In the genomic region with DNA sequence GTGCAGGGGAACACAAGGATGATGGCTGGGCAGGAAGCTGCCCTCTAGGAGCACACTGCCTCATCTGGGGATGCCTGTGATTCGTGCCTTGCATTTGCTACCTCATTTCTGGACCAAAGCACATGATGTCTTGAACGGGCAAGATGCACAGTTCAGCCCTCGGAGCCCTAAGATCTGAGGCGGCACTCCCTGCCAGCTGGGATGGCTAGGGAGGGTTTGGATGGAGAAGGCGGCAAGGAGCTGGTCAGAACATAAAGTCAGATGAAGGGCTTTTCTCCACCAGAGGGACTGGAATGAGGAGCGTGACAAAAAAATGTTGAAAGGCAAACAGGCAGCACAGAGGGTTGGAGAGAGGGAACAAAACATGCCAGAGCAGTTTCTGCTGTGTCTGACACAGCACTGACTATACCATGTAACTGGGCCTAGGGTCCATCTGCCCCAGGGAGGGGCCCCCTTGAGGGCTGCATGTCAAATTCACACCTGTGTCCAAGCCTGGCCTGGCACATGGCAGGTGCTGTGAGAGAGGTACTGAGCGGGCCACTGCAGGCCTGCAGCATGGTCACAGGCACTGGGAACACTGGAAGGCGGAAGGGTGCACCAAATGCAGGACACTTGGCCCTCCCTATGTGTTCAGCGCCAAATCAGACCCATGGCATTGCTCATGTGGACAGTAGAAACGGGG, we compare ENCODE assay signal across 11 cellular contexts. TPM values are rescaled to one million over a fixed set of nuclear protein-coding genes. Genes with fewer than 3 reads are reported as not detected.
A peak's percentile ranks its signal among the peaks of the same experiment; 100 is the strongest.
DNase-seq lines count a peak whose midpoint lies in the region; ATAC-seq and TF ChIP-seq lines count a peak whose summit lies in the region.
"Had no signal": no experiment of that assay in that cellular context is flagged by ENCODE, and none has a peak within 500 bp of the region (broad histone marks: within the 10 kb centered on the region; RNA-seq: fewer than 3 reads in every experiment).

No MANE protein-coding gene starts in this region.

- in situ Hi-C loops in mammary epithelial cell (cut with MboI; ENCODE audit: low sequenced_read_pairs in 2 of 2) = no loop called here

- H4K20me1 ChIP-seq in mammary epithelial cell (ENCODE audit: insufficient read depth, low read length) = no peaks in the 10 kb centered on the region

- H3K4me3 ChIP-seq in mammary epithelial cell (replicated peaks in 1 of 3; ENCODE audit: insufficient read depth in 1 of 3, low read depth in 2 of 3, low read length in 3 of 3) (no peak overlapping the region), upper lobe of left lung (no peak overlapping the region)

- no peaks in the 10 kb centered on the region for H3K79me2 ChIP-seq in mammary epithelial cell (ENCODE audit: insufficient read depth, low read length)

- peaks cover 35% of the 10 kb centered on the region for H3K4me1 Mint-ChIP-seq in MCF 10A (ENCODE audit: insufficient read depth, unreplicated experiment)
- peaks cover 48% of the 10 kb centered on the region for H3K4me1 Mint-ChIP-seq in brain
- H3K4me1 Mint-ChIP-seq in naive B cell = peaks cover 3 to 22% (median 15%) of the 10 kb centered on the region in 3 donors

- no peak overlapping the region for H3K4me3 Mint-ChIP-seq in MCF 10A (ENCODE audit: unreplicated experiment)
- H3K4me3 Mint-ChIP-seq in brain = no peak overlapping the region
- H3K4me3 Mint-ChIP-seq in naive B cell = no peak overlapping the region

- TF ChIP-seq EP300 in upper lobe of left lung (IDR thresholded peaks at IDR 0.05) = no peak

- no peak overlapping the region for H2AFZ ChIP-seq in mammary epithelial cell (ENCODE audit: low read depth, low read length)

- dilution Hi-C loops in mammary epithelial cell (cut with HindIII; ENCODE audit: low sequenced_read_pairs) = no loop called here

- TF ChIP-seq POLR2A in upper lobe of left lung (IDR thresholded peaks at IDR 0.05) = no peak

- H3K9me3 Mint-ChIP-seq in MCF 10A (ENCODE audit: unreplicated experiment) = no peaks in the 10 kb centered on the region
- H3K9me3 Mint-ChIP-seq in brain = no peaks in the 10 kb centered on the region
- H3K9me3 Mint-ChIP-seq in naive B cell = no peaks in the 10 kb centered on the region

- POLR2A ChIA-PET in MCF 10A (lab: Yijun Ruan, JAX) = interaction anchor here (1.0 to 11.5 kb wide), 5 partner anchors 9 to 30 kb away, joined by 3 to 294 read pairs (median 42); partner anchors contain the start of genes CHCHD4, LSM3, TMEM43 and XPC

- no peak overlapping the region for H3K4me2 ChIP-seq in mammary epithelial cell (ENCODE audit: insufficient read depth, low read depth, low read length)

- no peak for DNase-seq in MCF 10A (ENCODE audit: unreplicated experiment)
- DNase-seq in mammary epithelial cell = no peak
- no peak for DNase-seq in naive B cell
- no peak for DNase-seq in upper lobe of left lung
- DNase-seq in EL = no peak
- no peak for DNase-seq in NCI-H2081 treated with DMSO at 0.1 percent for 48 hours (lab: John Stamatoyannopoulos, UW)
- DNase-seq: amniotic stem cell, BE2C, OCI-M1 had no signal

- H3K9ac ChIP-seq in mammary epithelial cell (ENCODE audit: insufficient read depth, low read length) = no peak overlapping the region

- H3K27me3 ChIP-seq in mammary epithelial cell (ENCODE audit: insufficient read depth, low read length) (no peaks in the 10 kb centered on the region), upper lobe of left lung (no peaks in the 10 kb centered on the region)
- H3K27me3 ChIP-seq: BE2C had no signal

- peak overlapping the region; percentile 99 for H3K27ac Mint-ChIP-seq in MCF 10A (ENCODE audit: low read depth, unreplicated experiment)
- peak overlapping the region in 4 of 5 experiments; percentile 15 to 99 (median 82) for H3K27ac Mint-ChIP-seq in brain
- H3K27ac Mint-ChIP-seq in naive B cell = peak overlapping the region; percentile 69 to 98 (median 94)

- no peaks in the 10 kb centered on the region for H3K9me3 ChIP-seq in mammary epithelial cell (replicated peaks; ENCODE audit: insufficient read depth, low read length)
- H3K9me3 ChIP-seq in upper lobe of left lung = no peaks in the 10 kb centered on the region
- H3K9me3 ChIP-seq: BE2C had no signal

- TF ChIP-seq CTCF in MCF 10A (IDR thresholded peaks at IDR 0.05; ENCODE audit: unreplicated experiment) = no peak
- no peak for TF ChIP-seq CTCF in mammary epithelial cell (conservative IDR thresholded peaks at IDR 0.05 in 1 of 2, IDR thresholded peaks at IDR 0.05 in 1 of 2; ENCODE audit: extremely low read depth in 1 of 2, insufficient read depth in 1 of 2, low read depth in 1 of 2, low read length in 2 of 2)
- TF ChIP-seq CTCF in brain (conservative IDR thresholded peaks at IDR 0.05) = no peak
- TF ChIP-seq CTCF in upper lobe of left lung (IDR thresholded peaks at IDR 0.05) = peak in 1 of 6 experiments; percentile 8

- no peak overlapping the region for H3K27ac ChIP-seq in mammary epithelial cell (ENCODE audit: insufficient read depth, low read depth, low read length)
- H3K27ac ChIP-seq in upper lobe of left lung = peak overlapping the region; percentile 86 to 93 (median 88)

- BruUV-seq in MCF 10A (replicated peaks; lab: Mats Ljungman, UMichigan) (no TSS peak), mammary epithelial cell (replicated peaks; lab: Mats Ljungman, UMichigan) (no TSS peak)

- WGBS in mammary epithelial cell (ENCODE audit: low coverage, missing lambda C conversion rate) = 95% methylated on average over 8 of the region's 10 CpGs
- 92 to 93% methylated on average over 9 to 10 of the region's 10 CpGs for WGBS in upper lobe of left lung, 2 donors

- intact Hi-C loops in MCF 10A (cut with micrococcal nuclease) = no loop called here
- intact Hi-C loops in mammary epithelial cell (cut with micrococcal nuclease) = no loop called here

- ATAC-seq in naive B cell (ENCODE audit: low read depth in 2 of 2) = no peak
- ATAC-seq in upper lobe of left lung (ENCODE audit: low FRiP score in 2 of 2) = no peak
- ATAC-seq in GM18498 (IDR thresholded peaks at IDR 0.05; ENCODE audit: unreplicated experiment) = no peak

- peaks cover 46% of the 10 kb centered on the region for H3K4me1 ChIP-seq in mammary epithelial cell (ENCODE audit: insufficient read depth, low read length)
- peaks cover 32 to 54% (median 40%) of the 10 kb centered on the region in 4 donors for H3K4me1 ChIP-seq in upper lobe of left lung
- H3K4me1 ChIP-seq: BE2C had no signal

- H3K36me3 ChIP-seq in mammary epithelial cell (ENCODE audit: insufficient read depth, low read length) (peaks cover 13% of the 10 kb centered on the region), upper lobe of left lung (peaks cover 0 to 69% (median 40%) of the 10 kb centered on the region in 4 donors)
- H3K36me3 ChIP-seq: BE2C had no signal

- CTCF ChIA-PET in MCF 10A (lab: Yijun Ruan, JAX) (interaction anchor here (0.6 to 1.9 kb wide), 2 partner anchors 18 to 25 kb away, joined by 6 read pairs; no protein-coding TSS in a partner anchor), mammary epithelial cell (lab: Charles Lee; ENCODE audit: low non-redundant PET) (no interaction called here)

- H3K27me3 Mint-ChIP-seq in MCF 10A (ENCODE audit: insufficient read depth, unreplicated experiment) = no peaks in the 10 kb centered on the region
- H3K27me3 Mint-ChIP-seq in brain = no peaks in the 10 kb centered on the region
- no peaks in the 10 kb centered on the region for H3K27me3 Mint-ChIP-seq in naive B cell

- H3K36me3 Mint-ChIP-seq in MCF 10A (ENCODE audit: insufficient read depth, unreplicated experiment) (peaks cover 70% of the 10 kb centered on the region), brain (peaks cover 55% of the 10 kb centered on the region), naive B cell (peaks cover 0 to 8% of the 10 kb centered on the region in 2 donors)

RNA-seq across cellular contexts. Expression of gene TMEM43, which starts 21.7 kb away (rescaled TPM):
- total RNA-seq in MCF 10A (2022) (120 and 124 TPM in 2 replicates), mammary epithelial cell (100 to 1,000 TPM in 1 of 2 donors, 10 to 100 TPM in 1; 85.2 to 143 TPM), upper lobe of left lung (100 to 1,000 TPM in 2 of 6 donors, 10 to 100 TPM in 4; 48.2 to 158 (median 87.7) TPM)
- polyA plus RNA-seq in mammary epithelial cell (91.5 TPM), brain (ENCODE audit: insufficient read depth, low read depth, low replicate concordance) (36.2 TPM), naive B cell (ENCODE audit: low read depth in 6 of 6) (10 to 100 TPM; 36.7 to 42.9 (median 39.2) TPM)
- 127 TPM for polyA minus RNA-seq in mammary epithelial cell

RNA-seq across cellular contexts. Expression of gene CHCHD4, which starts 21.9 kb away (rescaled TPM):
- total RNA-seq in MCF 10A (2022) = 31.6 and 35.0 TPM in 2 replicates
- total RNA-seq in mammary epithelial cell = 10 to 100 TPM in 1 of 2 donors, 1 to 10 TPM in 1; 7.2 to 22.9 TPM
- 22.9 TPM for polyA plus RNA-seq in mammary epithelial cell
- 13.1 TPM for polyA minus RNA-seq in mammary epithelial cell
- 13.3 TPM for polyA plus RNA-seq in brain (ENCODE audit: insufficient read depth, low read depth, low replicate concordance)
- polyA plus RNA-seq in naive B cell (ENCODE audit: low read depth in 6 of 6) = 10 to 100 TPM in 3 of 6 donors, 1 to 10 TPM in 3; 6.4 to 17.5 (median 11.3) TPM
- 10 to 100 TPM in 3 of 6 donors, 1 to 10 TPM in 3; 2.1 to 13.2 (median 10.5) TPM for total RNA-seq in upper lobe of left lung

RNA-seq across cellular contexts. Expression of gene XPC, which starts 31.9 kb away (rescaled TPM):
- total RNA-seq in MCF 10A (2022) (73.3 and 83.6 TPM in 2 replicates), mammary epithelial cell (10 to 100 TPM; 42.5 to 68.2 TPM), upper lobe of left lung (10 to 100 TPM; 33.8 to 87.0 (median 46.6) TPM)
- polyA plus RNA-seq in mammary epithelial cell (19.4 TPM), brain (ENCODE audit: insufficient read depth, low read depth, low replicate concordance) (18.6 TPM), naive B cell (ENCODE audit: low read depth in 6 of 6) (10 to 100 TPM in 5 of 6 donors, 1 to 10 TPM in 1; 10.0 to 36.6 (median 32.3) TPM)
- 47.5 TPM for polyA minus RNA-seq in mammary epithelial cell

RNA-seq across cellular contexts. Expression of gene LSM3, which starts 32.1 kb away (rescaled TPM):
- total RNA-seq in MCF 10A (2022) (10.2 and 12.9 TPM in 2 replicates), mammary epithelial cell (10 to 100 TPM in 1 of 2 donors, 1 to 10 TPM in 1; 5.0 to 11.7 TPM), upper lobe of left lung (10 to 100 TPM in 1 of 6 donors, 1 to 10 TPM in 5; 2.1 to 10.3 (median 8.6) TPM)
- polyA plus RNA-seq in mammary epithelial cell (7.7 TPM), brain (ENCODE audit: insufficient read depth, low read depth, low replicate concordance) (13.2 TPM), naive B cell (ENCODE audit: low read depth in 6 of 6) (10 to 100 TPM; 23.5 to 41.6 (median 31.2) TPM)
- polyA minus RNA-seq in mammary epithelial cell = 0.31 TPM
